ENCODE assay signal across 1 cellular context in the genomic region with DNA sequence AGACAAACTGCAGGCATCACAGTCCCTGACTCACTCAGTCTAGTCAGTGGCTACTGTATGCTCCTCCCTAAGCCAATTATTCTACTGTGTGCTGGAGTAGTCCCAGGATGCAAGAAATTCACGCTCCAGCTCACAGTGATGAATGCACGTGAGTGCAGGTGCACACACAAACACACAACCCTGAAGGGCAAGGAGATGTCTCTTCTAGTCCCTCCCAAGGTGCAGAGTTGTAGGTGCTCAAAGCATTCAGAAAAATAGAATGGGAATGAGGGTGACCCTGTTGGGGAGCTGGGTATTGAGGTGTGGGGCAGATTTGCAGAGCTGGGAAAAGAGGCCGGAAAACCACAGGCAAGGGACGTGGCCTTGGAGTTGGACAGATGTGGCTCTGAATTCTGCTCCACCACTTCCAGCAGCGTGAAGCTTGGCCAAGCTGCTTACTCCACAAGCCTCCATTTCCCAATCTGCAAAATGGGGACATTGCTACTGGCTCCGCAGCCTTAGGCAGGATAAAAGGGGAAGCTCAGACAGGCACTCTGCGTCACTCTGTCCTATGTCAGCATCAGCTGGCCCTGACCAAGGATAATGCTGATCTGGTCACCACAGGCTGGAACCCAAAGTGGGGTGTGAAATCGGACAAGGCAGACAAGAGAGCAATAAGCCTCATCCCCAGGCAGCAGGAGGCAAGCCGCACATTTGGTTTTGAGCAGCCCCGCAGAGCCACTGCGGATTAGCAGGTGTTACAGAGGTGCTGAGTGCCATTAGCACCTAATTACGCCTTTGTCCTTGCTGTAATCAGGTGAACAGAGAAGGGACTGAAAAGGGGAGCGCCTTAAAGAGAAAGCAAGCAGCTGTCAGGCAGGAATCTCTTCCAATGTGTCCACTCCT.
TF ChIP-seq lines count a peak whose summit lies in the region.

No MANE protein-coding gene starts in this region.

TF ChIP-seq in HepG2, 621 proteins besides CTCF, POLR2A, EP300 and RAD21:
- no peak for TF ChIP-seq DMAP1 (CRISPR knock-in tag; IDR thresholded peaks at IDR 0.05)
- TF ChIP-seq GATAD1 (CRISPR knock-in tag; IDR thresholded peaks at IDR 0.05), result no peak
- TF ChIP-seq RCOR2 (CRISPR knock-in tag; IDR thresholded peaks at IDR 0.05), result no peak
- TF ChIP-seq ZNF629 (CRISPR knock-in tag; conservative IDR thresholded peaks at IDR 0.05), result peak; percentile 36
- TF ChIP-seq PHF8 (CRISPR knock-in tag; IDR thresholded peaks at IDR 0.05), result no peak
TF ChIP-seq in HepG2: peak in this region for 1.
